ENCODE assay signal across 1 cellular context in the genomic region with DNA sequence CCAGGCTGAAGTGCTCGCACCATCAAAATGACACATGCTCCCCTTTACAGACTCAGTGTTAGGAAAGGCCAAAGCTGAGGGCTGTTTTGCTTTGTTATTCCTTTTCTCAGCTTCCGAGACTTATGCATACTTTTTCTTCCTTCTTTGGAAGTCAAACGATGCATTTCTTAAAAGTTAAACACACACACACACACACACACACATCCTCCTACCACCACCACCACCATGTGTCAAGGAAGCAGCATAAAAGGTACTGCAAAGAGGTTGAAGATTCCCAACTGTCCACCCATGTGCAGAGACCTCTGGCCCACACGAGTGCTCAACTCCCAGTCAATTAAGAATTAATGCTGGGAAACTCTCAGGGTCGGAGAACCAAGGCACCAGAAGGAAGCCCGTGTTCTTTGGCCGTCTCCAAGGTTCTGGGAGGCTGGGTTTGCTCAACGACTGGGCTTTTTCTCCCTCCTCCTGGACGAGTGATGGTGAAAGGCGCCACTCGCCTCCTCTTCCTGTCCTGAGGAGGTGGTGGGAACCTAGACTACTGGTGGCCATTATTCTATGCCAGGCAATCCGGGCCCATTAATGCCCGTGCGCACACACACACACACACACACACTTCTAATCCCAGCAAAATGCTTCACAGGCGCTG.
TF ChIP-seq lines count a peak whose summit lies in the region.

No MANE protein-coding gene starts in this region.

TF ChIP-seq in GM23338, 12 proteins besides CTCF, POLR2A, EP300 and RAD21 (continued from another document):
- TF ChIP-seq REST (IDR thresholded peaks at IDR 0.05; ENCODE audit: unreplicated experiment) (no peak), EZH2 (IDR thresholded peaks at IDR 0.05; ENCODE audit: low read depth, unreplicated experiment) (no peak), ETS1 (IDR thresholded peaks at IDR 0.05) (no peak), NANOG (IDR thresholded peaks at IDR 0.05; ENCODE audit: borderline replicate concordance) (no peak), JUNB (IDR thresholded peaks at IDR 0.05; ENCODE audit: unreplicated experiment) (no peak)
